ENCODE assay signal across 12 cellular contexts in genomic region chr10:72164617-72165016, GRCh38. TPM values are rescaled to one million over a fixed set of nuclear protein-coding genes. Genes with fewer than 3 reads are reported as not detected.
DNase-seq lines count a peak whose midpoint lies in the region; ATAC-seq, FAIRE-seq and TF ChIP-seq lines count a peak whose summit lies in the region.
"Had no signal": no experiment of that assay in that cellular context is flagged by ENCODE, and none has a peak within 500 bp of the region (broad histone marks: within the 10 kb centered on the region; RNA-seq: fewer than 3 reads in every experiment).

No MANE protein-coding gene starts in this region.

- WGBS in stomach, 5 donors: 40 to 73% (median 51%) methylated on average over 2 of the region's 2 CpGs

- no peak for DNase-seq in activated CD8-positive, alpha-beta T cell treated with anti-CD3 and anti-CD28 coated beads for 36 hours
- DNase-seq in activated CD8-positive, alpha-beta T cell treated with anti-CD3 and anti-CD28 coated beads, Interleukin-2, amount 10 ng/mL, durations not matched to agents 7 days and 5 days: no peak
- DNase-seq in MV-4-11 (lab: John Stamatoyannopoulos, UW): peak; percentile 84
- peak; percentile 8 for DNase-seq in bronchial epithelial cell (ENCODE audit: low read depth)
- no peak for DNase-seq in stomach
- DNase-seq in dedifferentiated amniotic fluid mesenchymal stem cell (ENCODE audit: extremely low spot score): no peak
- no peak for DNase-seq in medulla oblongata (ENCODE audit: extremely low spot score)
- DNase-seq: H7, NCI-H1417 had no signal

- peaks cover 25% of the 10 kb centered on the region for H3K36me3 Mint-ChIP-seq in activated CD8-positive, alpha-beta T cell treated with anti-CD3 and anti-CD28 coated beads for 36 hours (ENCODE audit: low read depth)
- H3K36me3 Mint-ChIP-seq in activated CD8-positive, alpha-beta T cell treated with anti-CD3 and anti-CD28 coated beads, Interleukin-2, amount 10 ng/mL, durations not matched to agents 7 days and 5 days (ENCODE audit: low read depth): peaks cover 34% of the 10 kb centered on the region

- TF ChIP-seq POLR2A in stomach (IDR thresholded peaks at IDR 0.05): no peak

- peak overlapping the region in 4 of 5 donors; percentile 59 to 80 (median 70) for H3K27ac ChIP-seq in stomach
- H3K27ac ChIP-seq: neutrophil had no signal

- CTCF ChIA-PET in activated CD8-positive, alpha-beta T cell treated with anti-CD3 and anti-CD28 coated beads for 36 hours (lab: Charles Lee): interaction anchor here (0.8 to 2.2 kb wide), 5 partner anchors 11 to 38 kb away, joined by 3 to 9 read pairs (median 5); no protein-coding TSS in a partner anchor
- CTCF ChIA-PET in activated CD8-positive, alpha-beta T cell treated with anti-CD3 and anti-CD28 coated beads, Interleukin-2, amount 10 ng/mL, durations not matched to agents 7 days and 5 days (lab: Charles Lee): interaction anchor here (0.9 to 1.5 kb wide), 3 partner anchors 10 to 116 kb away, joined by 4 to 8 read pairs (median 4); no protein-coding TSS in a partner anchor

- TF ChIP-seq CTCF in activated CD8-positive, alpha-beta T cell treated with anti-CD3 and anti-CD28 coated beads for 36 hours (IDR thresholded peaks at IDR 0.05): peak; percentile 78
- TF ChIP-seq CTCF in bronchial epithelial cell (IDR thresholded peaks at IDR 0.05; ENCODE audit: insufficient read depth, low read length, severe bottlenecking): peak; percentile 7
- TF ChIP-seq CTCF in stomach (IDR thresholded peaks at IDR 0.05): peak in 2 of 7 experiments; percentile 8 to 15

- no peak overlapping the region for H3K4me3 Mint-ChIP-seq in activated CD8-positive, alpha-beta T cell treated with anti-CD3 and anti-CD28 coated beads for 36 hours
- H3K4me3 Mint-ChIP-seq in activated CD8-positive, alpha-beta T cell treated with anti-CD3 and anti-CD28 coated beads, Interleukin-2, amount 10 ng/mL, durations not matched to agents 7 days and 5 days: no peak overlapping the region

- no peaks in the 10 kb centered on the region for H3K9me3 ChIP-seq in stomach
- H3K9me3 ChIP-seq: neutrophil had no signal

- H3K27me3 Mint-ChIP-seq in activated CD8-positive, alpha-beta T cell treated with anti-CD3 and anti-CD28 coated beads for 36 hours: no peaks in the 10 kb centered on the region
- no peaks in the 10 kb centered on the region for H3K27me3 Mint-ChIP-seq in activated CD8-positive, alpha-beta T cell treated with anti-CD3 and anti-CD28 coated beads, Interleukin-2, amount 10 ng/mL, durations not matched to agents 7 days and 5 days (ENCODE audit: low read depth)

- H3K9me3 Mint-ChIP-seq in activated CD8-positive, alpha-beta T cell treated with anti-CD3 and anti-CD28 coated beads for 36 hours: peaks cover 2% of the 10 kb centered on the region
- H3K9me3 Mint-ChIP-seq in activated CD8-positive, alpha-beta T cell treated with anti-CD3 and anti-CD28 coated beads, Interleukin-2, amount 10 ng/mL, durations not matched to agents 7 days and 5 days (ENCODE audit: insufficient read depth): no peaks in the 10 kb centered on the region

- ATAC-seq in activated CD8-positive, alpha-beta T cell treated with anti-CD3 and anti-CD28 coated beads for 36 hours: peak; percentile 45
- ATAC-seq in activated CD8-positive, alpha-beta T cell treated with anti-CD3 and anti-CD28 coated beads, Interleukin-2, amount 10 ng/mL, durations not matched to agents 7 days and 5 days: no peak
- no peak for ATAC-seq in HG03025 (IDR thresholded peaks at IDR 0.05; ENCODE audit: low FRiP score, unreplicated experiment)

- intact Hi-C loops in activated CD8-positive, alpha-beta T cell treated with anti-CD3 and anti-CD28 coated beads for 36 hours (cut with micrococcal nuclease): loop anchor here (5.0 kb wide), 1 partner anchor 53 kb away; the partner anchor contains the start of genes ANAPC16 and ASCC1
- intact Hi-C loops in stomach (cut with DNase I; ENCODE audit: low total_unique reads): no loop called here

- peak overlapping the region; percentile 52 for H3K27ac Mint-ChIP-seq in activated CD8-positive, alpha-beta T cell treated with anti-CD3 and anti-CD28 coated beads for 36 hours
- H3K27ac Mint-ChIP-seq in activated CD8-positive, alpha-beta T cell treated with anti-CD3 and anti-CD28 coated beads, Interleukin-2, amount 10 ng/mL, durations not matched to agents 7 days and 5 days: no peak overlapping the region

- H3K4me3 ChIP-seq in bronchial epithelial cell (ENCODE audit: low read depth, low read length) (no peak overlapping the region), stomach (no peak overlapping the region)

- H3K4me1 Mint-ChIP-seq in activated CD8-positive, alpha-beta T cell treated with anti-CD3 and anti-CD28 coated beads for 36 hours (ENCODE audit: low read depth): peaks cover 24% of the 10 kb centered on the region
- H3K4me1 Mint-ChIP-seq in activated CD8-positive, alpha-beta T cell treated with anti-CD3 and anti-CD28 coated beads, Interleukin-2, amount 10 ng/mL, durations not matched to agents 7 days and 5 days (ENCODE audit: low read depth): peaks cover 21% of the 10 kb centered on the region

- no peak for FAIRE-seq in bronchial epithelial cell (lab: Jason Lieb, UNC)
- FAIRE-seq: keratinocyte had no signal

- H3K4me1 ChIP-seq in stomach: peaks cover 5 to 20% (median 7%) of the 10 kb centered on the region in 4 donors

- POLR2A ChIA-PET in activated CD8-positive, alpha-beta T cell treated with anti-CD3 and anti-CD28 coated beads for 36 hours (lab: Charles Lee): no interaction called here
- POLR2A ChIA-PET in activated CD8-positive, alpha-beta T cell treated with anti-CD3 and anti-CD28 coated beads, Interleukin-2, amount 10 ng/mL, durations not matched to agents 7 days and 5 days (lab: Charles Lee): no interaction called here

- H3K27me3 ChIP-seq in bronchial epithelial cell (ENCODE audit: control insufficient read depth, insufficient read depth, low read length) (no peaks in the 10 kb centered on the region), stomach (no peaks in the 10 kb centered on the region)
- H3K27me3 ChIP-seq: neutrophil had no signal

- H3K36me3 ChIP-seq in bronchial epithelial cell (ENCODE audit: control insufficient read depth, insufficient read depth, low read length) (no peaks in the 10 kb centered on the region), stomach (peaks cover 8 to 18% (median 13%) of the 10 kb centered on the region in 4 donors)

- TF ChIP-seq EP300 in stomach (IDR thresholded peaks at IDR 0.05): no peak

RNA-seq across cellular contexts. Expression of gene ANAPC16, which starts 51.2 kb away (rescaled TPM):
- total RNA-seq in activated CD8-positive, alpha-beta T cell treated with anti-CD3 and anti-CD28 coated beads for 36 hours: 100 to 1,000 TPM in 1 of 2 experiments, 10 to 100 TPM in 1; 94.6 to 101 TPM
- total RNA-seq in activated CD8-positive, alpha-beta T cell treated with anti-CD3 and anti-CD28 coated beads, Interleukin-2, amount 10 ng/mL, durations not matched to agents 7 days and 5 days: 10 to 100 TPM; 72.9 TPM
- total RNA-seq in bronchial epithelial cell (138 and 166 TPM in 2 replicates), stomach (100 to 1,000 TPM in 2 of 5 donors, 10 to 100 TPM in 3; 12.7 to 104 (median 68.8) TPM)
- 100 to 1,000 TPM; 164 to 231 (median 170) TPM for polyA plus RNA-seq in stomach

RNA-seq across cellular contexts. Expression of gene ASCC1, which starts 51.5 kb away (rescaled TPM):
- total RNA-seq in activated CD8-positive, alpha-beta T cell treated with anti-CD3 and anti-CD28 coated beads for 36 hours: 10 to 100 TPM; 61.6 to 66.2 TPM
- 10 to 100 TPM; 34.8 to 40.3 TPM for total RNA-seq in activated CD8-positive, alpha-beta T cell treated with anti-CD3 and anti-CD28 coated beads, Interleukin-2, amount 10 ng/mL, durations not matched to agents 7 days and 5 days
- total RNA-seq in bronchial epithelial cell (22.4 and 23.3 TPM in 2 replicates), stomach (100 to 1,000 TPM in 1 of 5 donors, 10 to 100 TPM in 2, 1 to 10 TPM in 2; 4.3 to 142 (median 19.4) TPM)
- 10 to 100 TPM in 2 of 3 donors, 1 to 10 TPM in 1; 8.4 to 14.7 (median 12.5) TPM for polyA plus RNA-seq in stomach

Comparison
In these comparisons a context has a peak if more than half of its experiments do, and no peak if none do; other contexts are left out.
1. DNase-seq: peak in MV-4-11 (single experiment) and bronchial epithelial cell (single experiment); none in activated CD8-positive, alpha-beta T cell treated with anti-CD3 and anti-CD28 coated beads for 36 hours (single experiment), activated CD8-positive, alpha-beta T cell treated with anti-CD3 and anti-CD28 coated beads, Interleukin-2, amount 10 ng/mL, durations not matched to agents 7 days and 5 days (single experiment), stomach (single experiment), dedifferentiated amniotic fluid mesenchymal stem cell (single experiment) and medulla oblongata (single experiment).